Comparison of ENCODE assay signal across 2 cellular contexts in the genomic region with DNA sequence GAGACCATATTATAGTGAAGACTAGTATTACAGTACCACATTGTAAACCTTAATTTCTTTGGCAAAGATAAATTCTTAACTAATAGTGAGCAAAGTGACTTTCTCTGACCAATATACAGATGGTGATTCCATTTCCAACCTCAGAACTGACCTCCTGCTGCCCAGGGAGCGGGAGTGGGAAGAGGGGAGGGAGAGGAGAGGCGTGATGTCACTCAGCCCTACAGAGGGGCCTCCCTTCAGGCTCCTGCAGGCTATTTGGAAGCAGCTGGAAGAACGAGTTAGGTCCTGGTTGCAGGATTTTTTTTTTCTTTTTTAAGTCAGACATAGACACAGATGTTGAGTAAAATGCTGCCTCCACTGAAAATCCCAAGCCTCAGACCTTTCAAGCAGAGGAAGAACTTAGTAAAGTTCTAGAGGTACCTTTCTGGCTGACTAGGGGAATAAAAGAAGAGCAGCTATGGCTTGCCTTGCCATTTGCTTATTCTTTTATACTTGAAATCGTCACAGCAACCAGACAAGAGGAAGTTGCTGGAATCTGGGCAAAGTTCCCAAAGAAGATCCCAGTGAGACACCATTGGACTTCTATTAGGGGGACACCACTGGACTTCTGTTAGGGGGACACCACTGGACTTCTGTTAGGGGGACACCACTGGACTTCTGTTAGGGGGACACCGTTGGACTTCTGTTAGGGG.
TF ChIP-seq lines count a peak whose summit lies in the region.

No MANE protein-coding gene starts in this region.

TF ChIP-seq in GM23338, 12 proteins besides CTCF, POLR2A, EP300 and RAD21 (continued from another document):
- TF ChIP-seq, protein P1, sequence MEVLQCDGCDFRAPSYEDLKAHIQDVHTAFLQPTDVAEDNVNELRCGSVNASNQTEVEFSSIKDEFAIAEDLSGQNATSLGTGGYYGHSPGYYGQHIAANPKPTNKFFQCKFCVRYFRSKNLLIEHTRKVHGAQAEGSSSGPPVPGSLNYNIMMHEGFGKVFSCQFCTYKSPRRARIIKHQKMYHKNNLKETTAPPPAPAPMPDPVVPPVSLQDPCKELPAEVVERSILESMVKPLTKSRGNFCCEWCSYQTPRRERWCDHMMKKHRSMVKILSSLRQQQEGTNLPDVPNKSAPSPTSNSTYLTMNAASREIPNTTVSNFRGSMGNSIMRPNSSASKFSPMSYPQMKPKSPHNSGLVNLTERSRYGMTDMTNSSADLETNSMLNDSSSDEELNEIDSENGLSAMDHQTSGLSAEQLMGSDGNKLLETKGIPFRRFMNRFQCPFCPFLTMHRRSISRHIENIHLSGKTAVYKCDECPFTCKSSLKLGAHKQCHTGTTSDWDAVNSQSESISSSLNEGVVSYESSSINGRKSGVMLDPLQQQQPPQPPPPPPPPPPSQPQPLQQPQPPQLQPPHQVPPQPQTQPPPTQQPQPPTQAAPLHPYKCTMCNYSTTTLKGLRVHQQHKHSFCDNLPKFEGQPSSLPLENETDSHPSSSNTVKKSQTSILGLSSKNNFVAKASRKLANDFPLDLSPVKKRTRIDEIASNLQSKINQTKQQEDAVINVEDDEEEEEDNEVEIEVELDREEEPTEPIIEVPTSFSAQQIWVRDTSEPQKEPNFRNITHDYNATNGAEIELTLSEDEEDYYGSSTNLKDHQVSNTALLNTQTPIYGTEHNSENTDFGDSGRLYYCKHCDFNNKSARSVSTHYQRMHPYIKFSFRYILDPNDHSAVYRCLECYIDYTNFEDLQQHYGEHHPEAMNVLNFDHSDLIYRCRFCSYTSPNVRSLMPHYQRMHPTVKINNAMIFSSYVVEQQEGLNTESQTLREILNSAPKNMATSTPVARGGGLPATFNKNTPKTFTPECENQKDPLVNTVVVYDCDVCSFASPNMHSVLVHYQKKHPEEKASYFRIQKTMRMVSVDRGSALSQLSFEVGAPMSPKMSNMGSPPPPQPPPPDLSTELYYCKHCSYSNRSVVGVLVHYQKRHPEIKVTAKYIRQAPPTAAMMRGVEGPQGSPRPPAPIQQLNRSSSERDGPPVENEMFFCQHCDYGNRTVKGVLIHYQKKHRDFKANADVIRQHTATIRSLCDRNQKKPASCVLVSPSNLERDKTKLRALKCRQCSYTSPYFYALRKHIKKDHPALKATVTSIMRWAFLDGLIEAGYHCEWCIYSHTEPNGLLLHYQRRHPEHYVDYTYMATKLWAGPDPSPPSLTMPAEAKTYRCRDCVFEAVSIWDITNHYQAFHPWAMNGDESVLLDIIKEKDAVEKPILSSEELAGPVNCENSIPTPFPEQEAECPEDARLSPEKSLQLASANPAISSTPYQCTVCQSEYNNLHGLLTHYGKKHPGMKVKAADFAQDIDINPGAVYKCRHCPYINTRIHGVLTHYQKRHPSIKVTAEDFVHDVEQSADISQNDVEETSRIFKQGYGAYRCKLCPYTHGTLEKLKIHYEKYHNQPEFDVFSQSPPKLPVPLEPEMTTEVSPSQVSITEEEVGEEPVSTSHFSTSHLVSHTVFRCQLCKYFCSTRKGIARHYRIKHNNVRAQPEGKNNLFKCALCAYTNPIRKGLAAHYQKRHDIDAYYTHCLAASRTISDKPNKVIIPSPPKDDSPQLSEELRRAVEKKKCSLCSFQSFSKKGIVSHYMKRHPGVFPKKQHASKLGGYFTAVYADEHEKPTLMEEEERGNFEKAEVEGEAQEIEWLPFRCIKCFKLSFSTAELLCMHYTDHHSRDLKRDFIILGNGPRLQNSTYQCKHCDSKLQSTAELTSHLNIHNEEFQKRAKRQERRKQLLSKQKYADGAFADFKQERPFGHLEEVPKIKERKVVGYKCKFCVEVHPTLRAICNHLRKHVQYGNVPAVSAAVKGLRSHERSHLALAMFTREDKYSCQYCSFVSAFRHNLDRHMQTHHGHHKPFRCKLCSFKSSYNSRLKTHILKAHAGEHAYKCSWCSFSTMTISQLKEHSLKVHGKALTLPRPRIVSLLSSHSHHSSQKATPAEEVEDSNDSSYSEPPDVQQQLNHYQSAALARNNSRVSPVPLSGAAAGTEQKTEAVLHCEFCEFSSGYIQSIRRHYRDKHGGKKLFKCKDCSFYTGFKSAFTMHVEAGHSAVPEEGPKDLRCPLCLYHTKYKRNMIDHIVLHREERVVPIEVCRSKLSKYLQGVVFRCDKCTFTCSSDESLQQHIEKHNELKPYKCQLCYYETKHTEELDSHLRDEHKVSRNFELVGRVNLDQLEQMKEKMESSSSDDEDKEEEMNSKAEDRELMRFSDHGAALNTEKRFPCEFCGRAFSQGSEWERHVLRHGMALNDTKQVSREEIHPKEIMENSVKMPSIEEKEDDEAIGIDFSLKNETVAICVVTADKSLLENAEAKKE (CRISPR knock-in tag; IDR thresholded peaks at IDR 0.05) = no peak
- TF ChIP-seq CREB1 (CRISPR knock-in tag; IDR thresholded peaks at IDR 0.05; ENCODE audit: low read depth) = no peak

TF ChIP-seq in WTC11, 78 proteins besides CTCF, POLR2A, EP300 and RAD21 (continued from another document):
- TF ChIP-seq, protein P2, sequence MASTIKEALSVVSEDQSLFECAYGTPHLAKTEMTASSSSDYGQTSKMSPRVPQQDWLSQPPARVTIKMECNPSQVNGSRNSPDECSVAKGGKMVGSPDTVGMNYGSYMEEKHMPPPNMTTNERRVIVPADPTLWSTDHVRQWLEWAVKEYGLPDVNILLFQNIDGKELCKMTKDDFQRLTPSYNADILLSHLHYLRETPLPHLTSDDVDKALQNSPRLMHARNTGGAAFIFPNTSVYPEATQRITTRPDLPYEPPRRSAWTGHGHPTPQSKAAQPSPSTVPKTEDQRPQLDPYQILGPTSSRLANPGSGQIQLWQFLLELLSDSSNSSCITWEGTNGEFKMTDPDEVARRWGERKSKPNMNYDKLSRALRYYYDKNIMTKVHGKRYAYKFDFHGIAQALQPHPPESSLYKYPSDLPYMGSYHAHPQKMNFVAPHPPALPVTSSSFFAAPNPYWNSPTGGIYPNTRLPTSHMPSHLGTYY (CRISPR knock-in tag; IDR thresholded peaks at IDR 0.05) = no peak
- TF ChIP-seq GTF2I (CRISPR knock-in tag; conservative IDR thresholded peaks at IDR 0.05) = no peak
- TF ChIP-seq, protein P3, sequence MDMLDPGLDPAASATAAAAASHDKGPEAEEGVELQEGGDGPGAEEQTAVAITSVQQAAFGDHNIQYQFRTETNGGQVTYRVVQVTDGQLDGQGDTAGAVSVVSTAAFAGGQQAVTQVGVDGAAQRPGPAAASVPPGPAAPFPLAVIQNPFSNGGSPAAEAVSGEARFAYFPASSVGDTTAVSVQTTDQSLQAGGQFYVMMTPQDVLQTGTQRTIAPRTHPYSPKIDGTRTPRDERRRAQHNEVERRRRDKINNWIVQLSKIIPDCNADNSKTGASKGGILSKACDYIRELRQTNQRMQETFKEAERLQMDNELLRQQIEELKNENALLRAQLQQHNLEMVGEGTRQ (CRISPR knock-in tag; IDR thresholded peaks at IDR 0.05) = no peak
- TF ChIP-seq EMX1 (CRISPR knock-in tag; IDR thresholded peaks at IDR 0.05) = no peak
- no peak for TF ChIP-seq CBFB (CRISPR knock-in tag; IDR thresholded peaks at IDR 0.05; ENCODE audit: low read depth)
- TF ChIP-seq, protein P4, sequence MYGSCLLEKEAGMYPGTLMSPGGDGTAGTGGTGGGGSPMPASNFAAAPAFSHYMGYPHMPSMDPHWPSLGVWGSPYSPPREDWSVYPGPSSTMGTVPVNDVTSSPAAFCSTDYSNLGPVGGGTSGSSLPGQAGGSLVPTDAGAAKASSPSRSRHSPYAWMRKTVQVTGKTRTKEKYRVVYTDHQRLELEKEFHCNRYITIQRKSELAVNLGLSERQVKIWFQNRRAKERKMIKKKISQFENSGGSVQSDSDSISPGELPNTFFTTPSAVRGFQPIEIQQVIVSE (CRISPR knock-in tag; IDR thresholded peaks at IDR 0.05; ENCODE audit: borderline replicate concordance) = no peak
- TF ChIP-seq, protein P5, sequence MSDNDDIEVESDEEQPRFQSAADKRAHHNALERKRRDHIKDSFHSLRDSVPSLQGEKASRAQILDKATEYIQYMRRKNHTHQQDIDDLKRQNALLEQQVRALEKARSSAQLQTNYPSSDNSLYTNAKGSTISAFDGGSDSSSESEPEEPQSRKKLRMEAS (CRISPR knock-in tag; IDR thresholded peaks at IDR 0.05) = no peak
- no peak for TF ChIP-seq ZNF263 (CRISPR knock-in tag; IDR thresholded peaks at IDR 0.05; ENCODE audit: low read depth)
- TF ChIP-seq JAZF1 (CRISPR knock-in tag; IDR thresholded peaks at IDR 0.05) = no peak
- TF ChIP-seq, protein P6, sequence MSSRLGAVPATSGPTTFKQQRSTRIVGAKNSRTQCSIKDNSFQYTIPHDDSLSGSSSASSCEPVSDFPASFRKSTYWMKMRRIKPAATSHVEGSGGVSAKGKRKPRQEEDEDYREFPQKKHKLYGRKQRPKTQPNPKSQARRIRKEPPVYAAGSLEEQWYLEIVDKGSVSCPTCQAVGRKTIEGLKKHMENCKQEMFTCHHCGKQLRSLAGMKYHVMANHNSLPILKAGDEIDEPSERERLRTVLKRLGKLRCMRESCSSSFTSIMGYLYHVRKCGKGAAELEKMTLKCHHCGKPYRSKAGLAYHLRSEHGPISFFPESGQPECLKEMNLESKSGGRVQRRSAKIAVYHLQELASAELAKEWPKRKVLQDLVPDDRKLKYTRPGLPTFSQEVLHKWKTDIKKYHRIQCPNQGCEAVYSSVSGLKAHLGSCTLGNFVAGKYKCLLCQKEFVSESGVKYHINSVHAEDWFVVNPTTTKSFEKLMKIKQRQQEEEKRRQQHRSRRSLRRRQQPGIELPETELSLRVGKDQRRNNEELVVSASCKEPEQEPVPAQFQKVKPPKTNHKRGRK (CRISPR knock-in tag; IDR thresholded peaks at IDR 0.05; ENCODE audit: borderline replicate concordance) = no peak
- no peak for TF ChIP-seq ZBTB21 (CRISPR knock-in tag; IDR thresholded peaks at IDR 0.05; ENCODE audit: borderline replicate concordance)
- TF ChIP-seq NR1H2 (CRISPR knock-in tag; IDR thresholded peaks at IDR 0.05) = no peak
- no peak for TF ChIP-seq ZNF396 (CRISPR knock-in tag; IDR thresholded peaks at IDR 0.05; ENCODE audit: borderline replicate concordance)
- TF ChIP-seq FOXK1 (CRISPR knock-in tag; IDR thresholded peaks at IDR 0.05) = no peak
- TF ChIP-seq, protein P7, sequence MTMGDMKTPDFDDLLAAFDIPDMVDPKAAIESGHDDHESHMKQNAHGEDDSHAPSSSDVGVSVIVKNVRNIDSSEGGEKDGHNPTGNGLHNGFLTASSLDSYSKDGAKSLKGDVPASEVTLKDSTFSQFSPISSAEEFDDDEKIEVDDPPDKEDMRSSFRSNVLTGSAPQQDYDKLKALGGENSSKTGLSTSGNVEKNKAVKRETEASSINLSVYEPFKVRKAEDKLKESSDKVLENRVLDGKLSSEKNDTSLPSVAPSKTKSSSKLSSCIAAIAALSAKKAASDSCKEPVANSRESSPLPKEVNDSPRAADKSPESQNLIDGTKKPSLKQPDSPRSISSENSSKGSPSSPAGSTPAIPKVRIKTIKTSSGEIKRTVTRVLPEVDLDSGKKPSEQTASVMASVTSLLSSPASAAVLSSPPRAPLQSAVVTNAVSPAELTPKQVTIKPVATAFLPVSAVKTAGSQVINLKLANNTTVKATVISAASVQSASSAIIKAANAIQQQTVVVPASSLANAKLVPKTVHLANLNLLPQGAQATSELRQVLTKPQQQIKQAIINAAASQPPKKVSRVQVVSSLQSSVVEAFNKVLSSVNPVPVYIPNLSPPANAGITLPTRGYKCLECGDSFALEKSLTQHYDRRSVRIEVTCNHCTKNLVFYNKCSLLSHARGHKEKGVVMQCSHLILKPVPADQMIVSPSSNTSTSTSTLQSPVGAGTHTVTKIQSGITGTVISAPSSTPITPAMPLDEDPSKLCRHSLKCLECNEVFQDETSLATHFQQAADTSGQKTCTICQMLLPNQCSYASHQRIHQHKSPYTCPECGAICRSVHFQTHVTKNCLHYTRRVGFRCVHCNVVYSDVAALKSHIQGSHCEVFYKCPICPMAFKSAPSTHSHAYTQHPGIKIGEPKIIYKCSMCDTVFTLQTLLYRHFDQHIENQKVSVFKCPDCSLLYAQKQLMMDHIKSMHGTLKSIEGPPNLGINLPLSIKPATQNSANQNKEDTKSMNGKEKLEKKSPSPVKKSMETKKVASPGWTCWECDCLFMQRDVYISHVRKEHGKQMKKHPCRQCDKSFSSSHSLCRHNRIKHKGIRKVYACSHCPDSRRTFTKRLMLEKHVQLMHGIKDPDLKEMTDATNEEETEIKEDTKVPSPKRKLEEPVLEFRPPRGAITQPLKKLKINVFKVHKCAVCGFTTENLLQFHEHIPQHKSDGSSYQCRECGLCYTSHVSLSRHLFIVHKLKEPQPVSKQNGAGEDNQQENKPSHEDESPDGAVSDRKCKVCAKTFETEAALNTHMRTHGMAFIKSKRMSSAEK (CRISPR knock-in tag; IDR thresholded peaks at IDR 0.05; ENCODE audit: borderline replicate concordance) = no peak
